In genomic region chr7:75924884-75925283, GRCh38 we compare ENCODE assay signal across 1 cellular context.
TF ChIP-seq lines count a peak whose summit lies in the region.

No MANE protein-coding gene starts in this region.

TF ChIP-seq in GM12878, 131 proteins besides CTCF, POLR2A, EP300 and RAD21:
- TF ChIP-seq RUNX3 (IDR thresholded peaks at IDR 0.05; ENCODE audit: low read length) (peak; percentile 71), IKZF1 (conservative IDR thresholded peaks at IDR 0.05) (peak; percentile 52; the same call in 1 of the 2 replicates), KAT2A (conservative IDR thresholded peaks at IDR 0.05; ENCODE audit: control insufficient read depth, low read depth, low read length) (no peak), ZZZ3 (IDR thresholded peaks at IDR 0.05; ENCODE audit: control insufficient read depth, insufficient read length, low read depth) (no peak), IKZF2 (IDR thresholded peaks at IDR 0.05) (peak in 1 of 2 experiments; percentile 49; a peak in 2 of 4 replicates), BMI1 (IDR thresholded peaks at IDR 0.05; ENCODE audit: borderline replicate concordance) (no peak), CEBPB (IDR thresholded peaks at IDR 0.05; ENCODE audit: borderline replicate concordance in 1 of 2, low read depth in 2 of 2, low read length in 2 of 2) (no peak), RBBP5 (conservative IDR thresholded peaks at IDR 0.05) (no peak), SPI1 (IDR thresholded peaks at IDR 0.05; ENCODE audit: borderline replicate concordance, insufficient read depth, low read depth, low read length) (peak; percentile 77), E2F4 (IDR thresholded peaks at IDR 0.05; ENCODE audit: low read depth, low read length) (no peak), SRF (IDR thresholded peaks at IDR 0.05; ENCODE audit: low read depth in 2 of 2, low read length in 2 of 2) (no peak), HSF1 (IDR thresholded peaks at IDR 0.05; ENCODE audit: low read depth, low read length) (no peak), YBX1 (IDR thresholded peaks at IDR 0.05) (no peak), CHD2 (IDR thresholded peaks at IDR 0.05; ENCODE audit: borderline replicate concordance, low read depth, low read length) (no peak), EED (IDR thresholded peaks at IDR 0.05; ENCODE audit: low read depth) (peak; percentile 87)
TF ChIP-seq in GM12878: peak in this region for 5.
